Comparison of ENCODE assay signal across 9 cellular contexts in the genomic region with DNA sequence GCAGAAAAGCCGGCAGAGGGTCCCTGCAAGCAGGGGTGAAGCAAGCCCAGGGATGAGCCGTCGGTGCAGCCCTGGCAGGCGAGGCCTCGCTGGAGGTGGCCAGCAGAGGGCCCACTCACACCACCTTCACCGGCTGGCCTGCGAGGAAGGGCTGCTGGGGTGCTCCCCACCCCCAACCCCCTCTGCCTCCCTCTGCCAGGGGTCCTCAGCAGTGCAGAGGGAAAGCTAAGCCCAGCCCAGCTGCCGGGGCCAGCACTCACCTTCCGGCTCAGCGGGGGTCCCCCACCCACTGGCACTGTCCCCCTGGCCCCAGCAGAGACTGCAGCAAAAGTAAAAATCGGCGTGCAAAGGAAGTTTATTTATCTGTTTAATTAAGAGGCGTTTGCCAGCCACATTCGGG.
DNase-seq lines count a peak whose midpoint lies in the region; ATAC-seq and TF ChIP-seq lines count a peak whose summit lies in the region.
"Had no signal": no experiment of that assay in that cellular context is flagged by ENCODE, and none has a peak within 500 bp of the region (broad histone marks: within the 10 kb centered on the region; RNA-seq: fewer than 3 reads in every experiment).

No MANE protein-coding gene starts in this region.

- H3K36me3 ChIP-seq in breast epithelium = no peaks in the 10 kb centered on the region
- H3K36me3 ChIP-seq in OCI-LY7 (ENCODE audit: insufficient read depth, low read length) = no peaks in the 10 kb centered on the region

- H3K36me3 Mint-ChIP-seq in MCF 10A (ENCODE audit: insufficient read depth, unreplicated experiment) = peaks cover 6% of the 10 kb centered on the region
- H3K36me3 Mint-ChIP-seq: activated naive CD4-positive, alpha-beta T cell treated with anti-CD3 and anti-CD28 coated beads, Interleukin-2, amount 50 U/mL, for 72 hours had no signal

- H3K4me1 ChIP-seq in breast epithelium (no peaks in the 10 kb centered on the region), OCI-LY7 (ENCODE audit: insufficient read depth, low read length, poor library complexity, severe bottlenecking) (no peaks in the 10 kb centered on the region)

- H4K20me1 ChIP-seq in OCI-LY7 (ENCODE audit: insufficient read depth, low read length) = no peaks in the 10 kb centered on the region

- H3K79me2 ChIP-seq in OCI-LY7 (ENCODE audit: insufficient read depth, low read depth, low read length) = no peaks in the 10 kb centered on the region

- CTCF ChIA-PET in MCF 10A (lab: Yijun Ruan, JAX) = interaction anchor here (0.7 to 9.2 kb wide), 6 partner anchors 95 to 313 kb away, joined by 3 to 212 read pairs (median 6); no protein-coding TSS in a partner anchor
- CTCF ChIA-PET in OCI-LY7 (lab: Charles Lee; ENCODE audit: unreplicated experiment) = interaction anchor here (0.8 to 1.2 kb wide), 2 partner anchors 205 to 206 kb away, joined by 3 to 4 read pairs; no protein-coding TSS in a partner anchor

- H3K9me3 Mint-ChIP-seq in MCF 10A (ENCODE audit: unreplicated experiment) = no peaks in the 10 kb centered on the region
- H3K9me3 Mint-ChIP-seq: activated naive CD4-positive, alpha-beta T cell treated with anti-CD3 and anti-CD28 coated beads, Interleukin-2, amount 50 U/mL, for 72 hours had no signal

- H3K4me3 Mint-ChIP-seq in MCF 10A (ENCODE audit: unreplicated experiment) = no peak overlapping the region

- ATAC-seq in stimulated activated naive CD8-positive, alpha-beta T cell treated with anti-CD3 and anti-CD28 coated beads, Interleukin-15, Interleukin-2, amounts not matched to agents 100 U/mL and 50 U/mL, for 24 hours = no peak
- ATAC-seq in HG02610 (IDR thresholded peaks at IDR 0.05; ENCODE audit: unreplicated experiment) (no peak), HG03159 (IDR thresholded peaks at IDR 0.05; ENCODE audit: unreplicated experiment) (no peak), GM18867 (IDR thresholded peaks at IDR 0.05; ENCODE audit: unreplicated experiment) (no peak)

- DNase-seq in MCF 10A (ENCODE audit: unreplicated experiment) = peak; percentile 20
- no peak for DNase-seq in breast epithelium (ENCODE audit: low spot score in 2 of 2)
- DNase-seq in OCI-LY7 (ENCODE audit: low spot score) = peak; percentile 61
- no peak for DNase-seq in fibroblast of the aortic adventitia (ENCODE audit: low read depth)
- peak; percentile 26 for DNase-seq in stimulated activated naive CD8-positive, alpha-beta T cell treated with anti-CD3 and anti-CD28 coated beads, Interleukin-15, Interleukin-2, amounts not matched to agents 100 U/mL and 50 U/mL, for 24 hours

- no peak for TF ChIP-seq POLR2A in breast epithelium (IDR thresholded peaks at IDR 0.05)

- H3K27ac ChIP-seq in breast epithelium (no peak overlapping the region), OCI-LY7 (ENCODE audit: low read depth, low read length, poor library complexity, severe bottlenecking) (no peak overlapping the region)

- H3K4me3 ChIP-seq in breast epithelium = no peak overlapping the region
- no peak overlapping the region for H3K4me3 ChIP-seq in OCI-LY7 (ENCODE audit: low read depth, low read length, poor library complexity, severe bottlenecking)
- H3K4me3 ChIP-seq in fibroblast of the aortic adventitia (ENCODE audit: low read depth, low read length) = no peak overlapping the region

- peaks cover 0 to 98% of the 10 kb centered on the region in 2 donors for H3K27me3 ChIP-seq in breast epithelium

- no peaks in the 10 kb centered on the region for H3K4me1 Mint-ChIP-seq in MCF 10A (ENCODE audit: insufficient read depth, unreplicated experiment)

- TF ChIP-seq CTCF in MCF 10A (IDR thresholded peaks at IDR 0.05; ENCODE audit: unreplicated experiment) (peak; percentile 82), breast epithelium (IDR thresholded peaks at IDR 0.05) (no peak), OCI-LY7 (conservative IDR thresholded peaks at IDR 0.05; ENCODE audit: low read length) (peak; percentile 84), fibroblast of the aortic adventitia (IDR thresholded peaks at IDR 0.05; ENCODE audit: insufficient read depth, low read length) (peak; percentile 44)

- no peak overlapping the region for H3K27ac Mint-ChIP-seq in MCF 10A (ENCODE audit: low read depth, unreplicated experiment)
- H3K27ac Mint-ChIP-seq: activated naive CD4-positive, alpha-beta T cell treated with anti-CD3 and anti-CD28 coated beads, Interleukin-2, amount 50 U/mL, for 72 hours had no signal

- intact Hi-C loops in MCF 10A (cut with micrococcal nuclease) = loop anchor here (1.0 to 2.0 kb wide), 3 partner anchors 101 to 205 kb away; no protein-coding TSS in a partner anchor
- intact Hi-C loops in breast epithelium (cut with DNase I; ENCODE audit: low total_unique reads) = no loop called here
- intact Hi-C loops in OCI-LY7 (cut with micrococcal nuclease; ENCODE audit: unreplicated experiment) = loop anchor here (1.0 to 5.0 kb wide), 2 partner anchors 101 to 203 kb away; no protein-coding TSS in a partner anchor

- H3K9me3 ChIP-seq in breast epithelium (no peaks in the 10 kb centered on the region), OCI-LY7 (ENCODE audit: low read length) (no peaks in the 10 kb centered on the region)

- no TSS peak for BruUV-seq in MCF 10A (replicated peaks; lab: Mats Ljungman, UMichigan)
- BruUV-seq in OCI-LY7 (replicated peaks; lab: Mats Ljungman, UMichigan) = no TSS peak

- H2AFZ ChIP-seq in OCI-LY7 (ENCODE audit: low read length) = no peak overlapping the region

- POLR2A ChIA-PET in MCF 10A (lab: Yijun Ruan, JAX) (interaction anchor here (0.9 to 1.1 kb wide), 3 partner anchors 41 to 205 kb away, joined by 3 to 5 read pairs (median 3); no protein-coding TSS in a partner anchor), OCI-LY7 (lab: Charles Lee) (no interaction called here)

- H3K4me2 ChIP-seq in OCI-LY7 (ENCODE audit: low read length) = no peak overlapping the region

- H3K9me2 ChIP-seq in OCI-LY7 (ENCODE audit: insufficient read depth, low read length) = no peaks in the 10 kb centered on the region

- H3K27me3 Mint-ChIP-seq in MCF 10A (ENCODE audit: insufficient read depth, unreplicated experiment) = peaks cover 91% of the 10 kb centered on the region

Comparison
In these comparisons a context has a peak if more than half of its experiments do, and no peak if none do; other contexts are left out.
1. DNase-seq: peak in MCF 10A (single experiment), OCI-LY7 (single experiment) and stimulated activated naive CD8-positive, alpha-beta T cell treated with anti-CD3 and anti-CD28 coated beads, Interleukin-15, Interleukin-2, amounts not matched to agents 100 U/mL and 50 U/mL, for 24 hours (single experiment); none in breast epithelium (0 of 2) and fibroblast of the aortic adventitia (single experiment).
2. CTCF ChIP-seq: peak in MCF 10A (single experiment), OCI-LY7 (single experiment) and fibroblast of the aortic adventitia (single experiment); none in breast epithelium (0 of 3).